8 cellular contexts compared by ENCODE assay signal in the genomic region with DNA sequence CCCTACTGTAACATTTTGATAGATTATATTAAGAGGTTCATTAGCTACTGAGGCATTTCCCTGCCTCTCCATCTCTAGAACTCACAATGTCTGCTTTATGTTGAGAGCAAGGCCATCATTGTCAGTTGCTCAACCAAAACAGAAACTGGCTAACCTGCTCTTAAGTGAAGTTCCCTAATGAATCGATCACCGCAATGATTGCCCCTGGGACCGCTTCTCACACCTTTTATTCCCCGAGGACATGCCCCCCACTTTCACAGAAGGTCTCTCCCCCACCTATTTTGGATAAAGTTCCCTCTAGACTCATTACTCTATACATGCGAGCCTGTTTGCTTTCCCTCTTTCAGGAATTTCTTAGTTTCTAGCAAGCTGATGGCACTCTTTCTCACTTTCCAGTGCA.
"Had no signal": no experiment of that assay in that cellular context is flagged by ENCODE, and none has a peak within 500 bp of the region (broad histone marks: within the 10 kb centered on the region; RNA-seq: fewer than 3 reads in every experiment).

No MANE protein-coding gene starts in this region.

- H3K27ac ChIP-seq: GM23248, HL-60 had no signal

- H3K27ac Mint-ChIP-seq: HFFc6, IgD-negative memory B cell had no signal

- H3K36me3 Mint-ChIP-seq: IgD-negative memory B cell had no signal

- H3K4me3 ChIP-seq: GM23248, HAP-1 had no signal

- H3K4me3 Mint-ChIP-seq: HFFc6 had no signal

- H3K36me3 ChIP-seq: HAP-1 had no signal

- H3K4me1 ChIP-seq: HAP-1 had no signal

- H3K9me3 ChIP-seq: HAP-1 had no signal

- DNase-seq: GM23248, GOT3, H7, HFFc6, KBM-7 had no signal

- H3K9me3 Mint-ChIP-seq: HFFc6, IgD-negative memory B cell had no signal
